ENCODE assay signal across 9 cellular contexts in the genomic region with DNA sequence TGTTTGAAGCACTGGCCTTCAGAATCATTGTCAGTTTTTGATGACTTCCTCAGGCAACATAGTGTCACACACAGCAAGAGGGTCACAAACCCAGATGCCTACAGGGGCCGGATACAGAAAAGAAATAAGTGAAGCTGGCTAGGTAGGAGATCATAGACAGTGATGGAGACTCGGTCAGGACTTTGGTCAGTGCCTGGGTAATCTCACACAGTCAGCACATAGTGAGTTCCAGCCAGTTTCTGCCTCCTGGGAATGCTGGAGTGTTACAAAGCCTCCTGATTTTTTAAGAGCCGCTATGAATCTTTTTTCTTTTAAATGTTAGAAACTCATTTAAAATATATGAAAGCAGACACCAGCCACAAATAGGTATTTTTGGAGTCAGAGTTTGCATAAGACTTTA.
"Had no signal": no experiment of that assay in that cellular context is flagged by ENCODE, and none has a peak within 500 bp of the region (broad histone marks: within the 10 kb centered on the region; RNA-seq: fewer than 3 reads in every experiment).

No MANE protein-coding gene starts in this region.

- FAIRE-seq: H1, K562 had no signal

- H3K4me3 Mint-ChIP-seq: HFFc6 had no signal

- H2AFZ ChIP-seq: GM23248 had no signal

- H3K4me3 ChIP-seq: GM23248, HAP-1, K562 had no signal

- H3K9me3 ChIP-seq: HAP-1 had no signal

- H3K27ac ChIP-seq: GM23248 had no signal

- DNase-seq: GM23248, H7, HFFc6, IMR-90, KG1 had no signal

- H3K27ac Mint-ChIP-seq: HFFc6 had no signal

- H3K4me1 ChIP-seq: HAP-1 had no signal

- H3K36me3 ChIP-seq: HAP-1 had no signal

- ATAC-seq: HCT116, K562 had no signal

- H3K9ac ChIP-seq: GM23248 had no signal
